In the genomic region with DNA sequence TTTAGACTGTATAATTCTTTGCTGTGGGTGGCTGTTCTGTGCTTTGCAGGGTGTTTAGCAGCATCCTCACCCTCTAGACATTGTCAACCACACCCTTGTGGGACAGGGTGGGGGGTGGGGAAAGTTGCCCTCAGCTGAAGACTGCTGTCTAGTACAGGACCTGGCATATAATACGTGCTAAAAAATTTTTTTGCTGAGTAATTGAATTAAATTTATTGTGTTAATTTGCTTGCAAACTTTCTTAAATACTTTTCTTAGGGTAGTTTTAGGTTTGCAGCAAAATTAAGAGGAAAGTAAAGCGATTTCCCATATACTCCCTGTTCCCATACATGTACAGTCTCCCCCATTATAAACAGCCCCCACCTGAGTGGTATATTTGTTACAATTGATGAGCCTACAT, we compare ENCODE assay signal across 8 cellular contexts.
"Had no signal": no experiment of that assay in that cellular context is flagged by ENCODE, and none has a peak within 500 bp of the region (broad histone marks: within the 10 kb centered on the region; RNA-seq: fewer than 3 reads in every experiment).

No MANE protein-coding gene starts in this region.

- ATAC-seq: GM12878 had no signal

- DNase-seq: GDM1, GF-D8 had no signal

- FAIRE-seq: G401.6, GM12878, GM12891, GM12892, GM18507, GM19239 had no signal

- H3K4me3 ChIP-seq: GM12878 had no signal
